22 cellular contexts compared by ENCODE assay signal in the genomic region with DNA sequence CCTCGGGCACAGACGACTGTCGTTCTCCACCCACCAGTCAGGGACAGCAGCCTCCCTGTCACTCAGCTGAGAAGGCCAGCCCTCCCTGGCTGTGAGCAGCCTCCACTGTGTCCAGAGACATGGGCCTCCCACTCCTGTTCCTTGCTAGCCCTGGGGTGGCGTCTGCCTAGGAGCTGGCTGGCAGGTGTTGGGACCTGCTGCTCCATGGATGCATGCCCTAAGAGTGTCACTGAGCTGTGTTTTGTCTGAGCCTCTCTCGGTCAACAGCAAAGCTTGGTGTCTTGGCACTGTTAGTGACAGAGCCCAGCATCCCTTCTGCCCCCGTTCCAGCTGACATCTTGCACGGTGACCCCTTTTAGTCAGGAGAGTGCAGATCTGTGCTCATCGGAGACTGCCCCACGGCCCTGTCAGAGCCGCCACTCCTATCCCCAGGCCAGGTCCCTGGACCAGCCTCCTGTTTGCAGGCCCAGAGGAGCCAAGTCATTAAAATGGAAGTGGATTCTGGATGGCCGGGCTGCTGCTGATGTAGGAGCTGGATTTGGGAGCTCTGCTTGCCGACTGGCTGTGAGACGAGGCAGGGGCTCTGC. TPM values are rescaled to one million over a fixed set of nuclear protein-coding genes. Genes with fewer than 3 reads are reported as not detected.
DNase-seq lines count a peak whose midpoint lies in the region; ATAC-seq and TF ChIP-seq lines count a peak whose summit lies in the region.
"Had no signal": no experiment of that assay in that cellular context is flagged by ENCODE, and none has a peak within 500 bp of the region (broad histone marks: within the 10 kb centered on the region; RNA-seq: fewer than 3 reads in every experiment).

No MANE protein-coding gene starts in this region.

- H3K27ac ChIP-seq in KMS-11 (no peak overlapping the region), dorsolateral prefrontal cortex (peak overlapping the region in 43 of 59 donors; percentile 4 to 76 (median 43)), sigmoid colon (peak overlapping the region in 3 of 4 donors; percentile 56 to 76 (median 72))
- H3K27ac ChIP-seq: adrenal gland, neutrophil, tibial artery had no signal

- peaks cover 36% of the 10 kb centered on the region for H3K4me1 ChIP-seq in KMS-11 (ENCODE audit: low read depth, poor library complexity, severe bottlenecking)
- H3K4me1 ChIP-seq in sigmoid colon = peaks cover 0 to 27% (median 21%) of the 10 kb centered on the region in 4 donors
- H3K4me1 ChIP-seq: adrenal gland, tibial artery had no signal

- H3K27me3 ChIP-seq in KMS-11 (ENCODE audit: insufficient read depth, low read depth) (no peaks in the 10 kb centered on the region), dorsolateral prefrontal cortex (no peaks in the 10 kb centered on the region), sigmoid colon (no peaks in the 10 kb centered on the region)
- H3K27me3 ChIP-seq: adrenal gland, neutrophil, tibial artery had no signal

- H3K36me3 ChIP-seq in KMS-11 (ENCODE audit: insufficient read depth) = no peaks in the 10 kb centered on the region
- peaks cover 10 to 46% (median 27%) of the 10 kb centered on the region in 4 donors for H3K36me3 ChIP-seq in sigmoid colon

- TF ChIP-seq CTCF in KMS-11 (conservative IDR thresholded peaks at IDR 0.05; ENCODE audit: low read depth, low read length) (no peak), dorsolateral prefrontal cortex (IDR thresholded peaks at IDR 0.05 in 54 of 56, conservative IDR thresholded peaks at IDR 0.05 in 2 of 56; ENCODE audit: low read depth in 1 of 56, partially characterized antibody in 56 of 56) (no peak), sigmoid colon (IDR thresholded peaks at IDR 0.05) (no peak)

- no peaks in the 10 kb centered on the region for H3K9me3 ChIP-seq in sigmoid colon
- H3K9me3 ChIP-seq: adrenal gland, neutrophil, tibial artery had no signal

- H3K4me2 ChIP-seq in KMS-11 = peak overlapping the region; percentile 67

- 89 to 93% methylated on average over 13 of the region's 13 CpGs for WGBS in sigmoid colon, 2 donors

- H3K79me2 ChIP-seq in KMS-11 (ENCODE audit: insufficient read depth, low read depth) = no peaks in the 10 kb centered on the region

- no peak for ATAC-seq in GM21423 (IDR thresholded peaks at IDR 0.05; ENCODE audit: unreplicated experiment)

- H4K20me1 ChIP-seq in KMS-11 (ENCODE audit: insufficient read depth) = no peaks in the 10 kb centered on the region

- DNase-seq in COR-L47 (lab: John Stamatoyannopoulos, UW) (peak; percentile 73), dorsolateral prefrontal cortex (peak in 1 of 10 donors; percentile 61), sigmoid colon (no peak), hepatic stellate cell (ENCODE audit: low spot score) (no peak), inferior parietal cortex (ENCODE audit: extremely low spot score) (no peak)
- DNase-seq: activated CD4-positive, alpha-beta T cell treated with anti-CD3 and anti-CD28 coated beads for 1 hour; activated gamma-delta T cell; activated T-cell treated with anti-CD3 and anti-CD28 coated beads, Interleukin-2, amount 50 U/mL, for 1 hour; adrenal gland; CD4-positive, CD25-positive, alpha-beta regulatory T cell; DMS153; GOT3; NCI-H524 treated with DMSO at 0.1 percent for 48 hours; RPMI8226; small intestine; stimulated activated CD4-positive, alpha-beta T cell treated with anti-CD3 and anti-CD28 coated beads, Interleukin-2, amount 100 ng/mL, for 24 hours; T-helper 1 cell; tibial artery had no signal

- no peak overlapping the region for H3K4me3 ChIP-seq in KMS-11 (IDR thresholded peaks at IDR 0.05; ENCODE audit: insufficient read depth, low read depth, low read length)
- no peak overlapping the region for H3K4me3 ChIP-seq in dorsolateral prefrontal cortex
- H3K4me3 ChIP-seq in sigmoid colon = no peak overlapping the region
- H3K4me3 ChIP-seq: adrenal gland, lung, tibial artery had no signal

- no peak for TF ChIP-seq EP300 in sigmoid colon (IDR thresholded peaks at IDR 0.05)

- intact Hi-C loops in dorsolateral prefrontal cortex (cut with DNase I) (no loop called here), sigmoid colon (cut with DNase I) (no loop called here)

- no peak for TF ChIP-seq POLR2A in sigmoid colon (IDR thresholded peaks at IDR 0.05)

- no peak overlapping the region for H3K9ac ChIP-seq in KMS-11

- no peak overlapping the region for H2AFZ ChIP-seq in KMS-11 (ENCODE audit: low read depth)

RNA-seq across cellular contexts. Expression of gene MSANTD1, which starts 7.9 kb away (rescaled TPM):
- total RNA-seq in dorsolateral prefrontal cortex = 10 to 100 TPM in 16 of 120 experiments, 1 to 10 TPM in 104; 3.0 to 16.7 (median 6.9) TPM
- total RNA-seq in sigmoid colon = 1 to 10 TPM in 2 of 4 donors, under 1 TPM in 2; 0.16 to 1.2 (median 0.73) TPM
- polyA plus RNA-seq in sigmoid colon = under 1 TPM in 2 of 3 donors, not detected in 1; under 0.01 to 0.44 TPM

RNA-seq across cellular contexts. Expression of gene RGS12, which starts 51.8 kb away (rescaled TPM):
- total RNA-seq in dorsolateral prefrontal cortex (100 to 1,000 TPM in 5 of 120 experiments, 10 to 100 TPM in 115; 37.5 to 114 (median 72.2) TPM), sigmoid colon (10 to 100 TPM; 15.7 to 21.6 (median 17.8) TPM)
- polyA plus RNA-seq in sigmoid colon = 10 to 100 TPM in 1 of 3 donors, 1 to 10 TPM in 2; 3.0 to 14.6 (median 6.7) TPM
